Comparison of ENCODE assay signal across 1 cellular context in the genomic region with DNA sequence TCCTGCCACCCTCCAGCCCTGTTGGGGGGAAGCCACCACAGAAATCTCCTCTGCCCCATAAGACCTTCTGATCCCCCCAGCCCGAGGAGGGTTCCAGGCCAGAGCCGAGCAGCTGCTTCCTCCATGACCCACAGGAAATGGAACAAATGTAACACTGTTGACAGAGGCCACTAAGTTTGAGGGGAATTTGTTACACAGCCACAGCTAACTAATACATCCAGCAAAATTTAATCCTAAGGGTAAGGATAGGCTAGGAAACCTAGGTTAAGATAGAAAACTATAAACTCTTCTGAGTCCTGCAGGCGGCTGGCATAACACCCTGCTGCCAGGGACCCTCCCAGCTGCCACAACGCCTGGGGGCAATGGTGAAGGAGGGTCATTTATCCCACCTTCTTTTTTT.
TF ChIP-seq lines count a peak whose summit lies in the region.

No MANE protein-coding gene starts in this region.

TF ChIP-seq in IMR-90, 13 proteins besides CTCF, POLR2A, EP300 and RAD21:
- TF ChIP-seq SMC3 (IDR thresholded peaks at IDR 0.05; ENCODE audit: low read depth, low read length) (no peak), MAFK (IDR thresholded peaks at IDR 0.05; ENCODE audit: low read depth, low read length) (no peak), MAZ (IDR thresholded peaks at IDR 0.05; ENCODE audit: borderline replicate concordance, low read depth, low read length) (no peak), CHD1 (IDR thresholded peaks at IDR 0.05; ENCODE audit: low read depth, low read length) (no peak)
